Comparison of ENCODE assay signal across 15 cellular contexts in the genomic region with DNA sequence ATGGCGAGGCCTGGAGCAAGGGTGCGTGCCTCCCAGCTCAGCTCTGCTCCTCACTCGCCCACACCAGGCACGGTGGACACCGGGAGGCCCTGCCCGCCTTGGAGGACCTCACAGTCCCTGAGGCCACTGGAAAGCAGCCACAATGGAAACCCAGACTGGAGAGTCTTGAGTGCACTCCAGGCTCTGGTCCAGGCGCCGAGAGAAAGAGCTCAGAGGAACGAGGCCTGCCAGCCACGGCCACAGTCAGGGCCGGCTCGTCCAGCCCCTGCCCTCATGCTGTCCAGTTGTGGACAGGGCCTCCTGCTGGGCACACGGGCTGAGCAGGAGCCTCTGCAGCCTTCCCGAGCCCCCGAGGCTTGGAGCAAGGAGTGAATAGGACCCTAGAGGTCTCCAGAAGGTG.
"Had no signal": no experiment of that assay in that cellular context is flagged by ENCODE, and none has a peak within 500 bp of the region (broad histone marks: within the 10 kb centered on the region; RNA-seq: fewer than 3 reads in every experiment).

No MANE protein-coding gene starts in this region.

- H3K4me3 ChIP-seq: body of pancreas, dorsolateral prefrontal cortex, SJSA1, transverse colon had no signal

- H3K27ac Mint-ChIP-seq: activated CD4-positive, alpha-beta memory T cell treated with anti-CD3 and anti-CD28 coated beads for 36 hours; activated CD8-positive, alpha-beta memory T cell treated with anti-CD3 and anti-CD28 coated beads, Interleukin-2, amount 10 ng/mL, durations not matched to agents 7 days and 5 days; activated naive CD8-positive, alpha-beta T cell treated with anti-CD3 and anti-CD28 coated beads for 36 hours; T-helper 17 cell had no signal

- H3K4me3 Mint-ChIP-seq: activated CD4-positive, alpha-beta memory T cell treated with anti-CD3 and anti-CD28 coated beads for 36 hours; activated CD8-positive, alpha-beta memory T cell treated with anti-CD3 and anti-CD28 coated beads, Interleukin-2, amount 10 ng/mL, durations not matched to agents 7 days and 5 days; activated naive CD8-positive, alpha-beta T cell treated with anti-CD3 and anti-CD28 coated beads for 36 hours; T-helper 17 cell had no signal

- H2AFZ ChIP-seq: parathyroid adenoma had no signal

- H3K9me3 ChIP-seq: body of pancreas, neutrophil, SJSA1, transverse colon had no signal

- H3K27ac ChIP-seq: body of pancreas, dorsolateral prefrontal cortex, neutrophil, parathyroid adenoma, SJSA1, transverse colon, VCaP had no signal

- ATAC-seq: activated CD8-positive, alpha-beta memory T cell treated with anti-CD3 and anti-CD28 coated beads, Interleukin-2, amount 10 ng/mL, durations not matched to agents 7 days and 5 days; body of pancreas; stimulated activated naive CD8-positive, alpha-beta T cell treated with anti-CD3 and anti-CD28 coated beads, Interleukin-15, Interleukin-2, amounts not matched to agents 100 U/mL and 50 U/mL, for 24 hours; T-helper 17 cell had no signal

- DNase-seq: activated CD4-positive, alpha-beta memory T cell treated with anti-CD3 and anti-CD28 coated beads for 36 hours; activated CD8-positive, alpha-beta memory T cell treated with anti-CD3 and anti-CD28 coated beads, Interleukin-2, amount 10 ng/mL, durations not matched to agents 7 days and 5 days; activated naive CD8-positive, alpha-beta T cell treated with anti-CD3 and anti-CD28 coated beads for 36 hours; amniotic stem cell; body of pancreas; dorsolateral prefrontal cortex; left cardiac atrium; mammary epithelial cell; stimulated activated naive CD8-positive, alpha-beta T cell treated with anti-CD3 and anti-CD28 coated beads, Interleukin-15, Interleukin-2, amounts not matched to agents 100 U/mL and 50 U/mL, for 24 hours; T-helper 17 cell; transverse colon had no signal

- H3K36me3 ChIP-seq: neutrophil, SJSA1, transverse colon had no signal

- H3K27me3 ChIP-seq: body of pancreas, dorsolateral prefrontal cortex, SJSA1, transverse colon had no signal

- H3K4me1 Mint-ChIP-seq: activated CD8-positive, alpha-beta memory T cell treated with anti-CD3 and anti-CD28 coated beads, Interleukin-2, amount 10 ng/mL, durations not matched to agents 7 days and 5 days; activated naive CD8-positive, alpha-beta T cell treated with anti-CD3 and anti-CD28 coated beads for 36 hours; T-helper 17 cell had no signal

- H3K4me1 ChIP-seq: parathyroid adenoma, SJSA1 had no signal

- H3K9me3 Mint-ChIP-seq: activated CD4-positive, alpha-beta memory T cell treated with anti-CD3 and anti-CD28 coated beads for 36 hours had no signal

- H3K36me3 Mint-ChIP-seq: activated CD4-positive, alpha-beta memory T cell treated with anti-CD3 and anti-CD28 coated beads for 36 hours; activated CD8-positive, alpha-beta memory T cell treated with anti-CD3 and anti-CD28 coated beads, Interleukin-2, amount 10 ng/mL, durations not matched to agents 7 days and 5 days; activated naive CD8-positive, alpha-beta T cell treated with anti-CD3 and anti-CD28 coated beads for 36 hours had no signal

- H3K9ac ChIP-seq: parathyroid adenoma had no signal
